Comparison of ENCODE assay signal across 9 cellular contexts in genomic region chr17:50079334-50080095, GRCh38. TPM values are rescaled to one million over a fixed set of nuclear protein-coding genes. Genes with fewer than 3 reads are reported as not detected.
A peak's percentile ranks its signal among the peaks of the same experiment; 100 is the strongest.
DNase-seq lines count a peak whose midpoint lies in the region; ATAC-seq, FAIRE-seq and TF ChIP-seq lines count a peak whose summit lies in the region.
"Had no signal": no experiment of that assay in that cellular context is flagged by ENCODE, and none has a peak within 500 bp of the region (broad histone marks: within the 10 kb centered on the region; RNA-seq: fewer than 3 reads in every experiment).

No MANE protein-coding gene starts in this region.

- H3K4me1 ChIP-seq in endothelial cell of umbilical vein (ENCODE audit: control insufficient read depth, extremely low read depth, insufficient read depth, low read length) (no peaks in the 10 kb centered on the region), parathyroid adenoma (no peaks in the 10 kb centered on the region)

- TF ChIP-seq CTCF in endothelial cell of umbilical vein (IDR thresholded peaks at IDR 0.05; ENCODE audit: extremely low read depth in 1 of 2, insufficient read depth in 1 of 2, low read depth in 1 of 2, low read length in 2 of 2) (peak; percentile 64 to 71), parathyroid adenoma (IDR thresholded peaks at IDR 0.05) (peak; percentile 54)

- no peaks in the 10 kb centered on the region for H3K79me2 ChIP-seq in endothelial cell of umbilical vein (ENCODE audit: control insufficient read depth, insufficient read depth, low read length)
- H3K79me2 ChIP-seq in parathyroid adenoma, result no peaks in the 10 kb centered on the region

- H2AFZ ChIP-seq in endothelial cell of umbilical vein (ENCODE audit: low read depth, low read length) (no peak overlapping the region), parathyroid adenoma (no peak overlapping the region)

- FAIRE-seq in endothelial cell of umbilical vein (lab: Jason Lieb, UNC), result no peak
- FAIRE-seq: A204.1 had no signal

- POLR2A ChIA-PET in endothelial cell of umbilical vein (lab: Charles Lee), result interaction anchor here (1.5 kb wide), 1 partner anchor 22 kb away, joined by 3 read pairs; no protein-coding TSS in a partner anchor

- no peaks in the 10 kb centered on the region for H3K9me3 ChIP-seq in endothelial cell of umbilical vein (replicated peaks; ENCODE audit: control insufficient read depth, insufficient read depth, low read length)
- no peaks in the 10 kb centered on the region for H3K9me3 ChIP-seq in parathyroid adenoma (ENCODE audit: control insufficient read depth, low read length)

- DNase-seq in DMS53 (lab: John Stamatoyannopoulos, UW) (peak; percentile 26), DMS53 treated with DMSO at 0.1 percent for 48 hours (lab: John Stamatoyannopoulos, UW; ENCODE audit: unreplicated experiment) (no peak), NCI-H69 (lab: John Stamatoyannopoulos, UW) (peak; percentile 67), endothelial cell of umbilical vein (ENCODE audit: low read depth, low spot score) (peak; percentile 17), epidermal melanocyte (ENCODE audit: insufficient read length, low spot score) (no peak)
- no peak for DNase-seq in stimulated activated naive CD4-positive, alpha-beta T cell treated with Interleukin-2 at 50 U/mL for 16 hours (lab: John Stamatoyannopoulos, UW)

- dilution Hi-C loops in endothelial cell of umbilical vein (cut with MboI; ENCODE audit: extremely low pct_ligation_motif_present, low sequenced_read_pairs), result no loop called here

- H3K27me3 ChIP-seq in endothelial cell of umbilical vein (ENCODE audit: control insufficient read depth in 2 of 2, insufficient read depth in 2 of 2, low read length in 2 of 2) (no peaks in the 10 kb centered on the region), parathyroid adenoma (ENCODE audit: control insufficient read depth, insufficient read depth, low read length) (no peaks in the 10 kb centered on the region)

- no peak for TF ChIP-seq POLR2A in endothelial cell of umbilical vein (IDR thresholded peaks at IDR 0.05; ENCODE audit: low read depth, low read length)

- no peaks in the 10 kb centered on the region for H3K9me1 ChIP-seq in endothelial cell of umbilical vein (replicated peaks; ENCODE audit: control insufficient read depth, extremely low read depth, insufficient read depth, low read length)

- H3K36me3 ChIP-seq in endothelial cell of umbilical vein (ENCODE audit: control insufficient read depth in 2 of 2, extremely low read depth in 1 of 2, insufficient read depth in 2 of 2, low read length in 2 of 2) (peaks cover 6 to 46% of the 10 kb centered on the region in 2 experiments), parathyroid adenoma (ENCODE audit: control insufficient read depth, insufficient read depth, low read length) (no peaks in the 10 kb centered on the region)

- H3K27ac ChIP-seq in endothelial cell of umbilical vein (ENCODE audit: insufficient read depth, low read depth, low read length), result no peak overlapping the region
- no peak overlapping the region for H3K27ac ChIP-seq in parathyroid adenoma

- H3K4me2 ChIP-seq in endothelial cell of umbilical vein (ENCODE audit: insufficient read depth, low read length), result no peak overlapping the region
- H3K4me2 ChIP-seq in parathyroid adenoma (ENCODE audit: low read length), result no peak overlapping the region

- ATAC-seq in HG02938 (IDR thresholded peaks at IDR 0.05; ENCODE audit: unreplicated experiment), result no peak

- intact Hi-C loops in endothelial cell of umbilical vein (cut with micrococcal nuclease), result loop anchor here (2.0 kb wide), 1 partner anchor 53 kb away; no protein-coding TSS in a partner anchor

- H3K4me3 ChIP-seq in endothelial cell of umbilical vein (replicated peaks in 1 of 3; ENCODE audit: insufficient read depth in 1 of 3, low read depth in 1 of 3, low read length in 3 of 3), result no peak overlapping the region
- H3K4me3 ChIP-seq in parathyroid adenoma (ENCODE audit: low read depth, low read length), result no peak overlapping the region

- BruUV-seq in endothelial cell of umbilical vein (replicated peaks; lab: Mats Ljungman, UMichigan), result no TSS peak

- CTCF ChIA-PET in endothelial cell of umbilical vein (lab: Charles Lee), result interaction anchor here (0.5 to 7.8 kb wide), 16 partner anchors 9 to 218 kb away, joined by 3 to 84 read pairs (median 6); partner anchors contain the start of gene ITGA3

- H3K9ac ChIP-seq in endothelial cell of umbilical vein (replicated peaks; ENCODE audit: extremely low read depth, insufficient read depth, low read length) (no peak overlapping the region), parathyroid adenoma (no peak overlapping the region)

- no peaks in the 10 kb centered on the region for H4K20me1 ChIP-seq in endothelial cell of umbilical vein (replicated peaks; ENCODE audit: control insufficient read depth, extremely low read depth, insufficient read depth, low read length)

TF ChIP-seq in endothelial cell of umbilical vein, 7 proteins besides CTCF, POLR2A, EP300 and RAD21:
- no peak for TF ChIP-seq EZH2 (IDR thresholded peaks at IDR 0.05; ENCODE audit: borderline replicate concordance, low read depth, low read length, severe bottlenecking)
- TF ChIP-seq MYC (IDR thresholded peaks at IDR 0.05; ENCODE audit: low read depth, low read length), result no peak
- no peak for TF ChIP-seq JUN (IDR thresholded peaks at IDR 0.05; ENCODE audit: borderline replicate concordance, insufficient read depth, insufficient read length, low read depth)
- TF ChIP-seq GATA2 (IDR thresholded peaks at IDR 0.05; ENCODE audit: insufficient read depth, insufficient read length, low read depth, low read length), result no peak
- no peak for TF ChIP-seq FOS (IDR thresholded peaks at IDR 0.05; ENCODE audit: borderline replicate concordance, insufficient read depth, low read length)

RNA-seq across cellular contexts. Expression of gene PDK2, which starts 15.6 kb away (rescaled TPM):
- total RNA-seq in endothelial cell of umbilical vein, result 17.4 and 21.3 TPM in 2 replicates
- 114 and 142 TPM in 2 replicates for polyA plus RNA-seq in endothelial cell of umbilical vein
- polyA plus RNA-seq in endothelial cell of umbilical vein (2011; cell fraction: cytosol; rRNA removed), result 55.0 and 58.8 TPM in 2 replicates
- polyA plus RNA-seq in endothelial cell of umbilical vein (2011; cell fraction: nucleus; rRNA removed), result 35.9 and 46.0 TPM in 2 replicates
- polyA plus RNA-seq in endothelial cell of umbilical vein (2012), result 18.9 and 24.0 TPM in 2 replicates
- polyA minus RNA-seq in endothelial cell of umbilical vein, result 45.9 and 79.9 TPM in 2 replicates
- polyA minus RNA-seq in endothelial cell of umbilical vein (2011; cell fraction: cytosol; rRNA and poly(A)+ RNA removed), result 43.0 TPM
- 26.8 and 33.9 TPM in 2 replicates for polyA minus RNA-seq in endothelial cell of umbilical vein (2011; cell fraction: nucleus; rRNA and poly(A)+ RNA removed)

RNA-seq across cellular contexts. Expression of gene ITGA3, which starts 23.6 kb away (rescaled TPM):
- total RNA-seq in endothelial cell of umbilical vein, result 93.8 and 112 TPM in 2 replicates
- polyA plus RNA-seq in endothelial cell of umbilical vein, result 92.7 and 129 TPM in 2 replicates
- polyA plus RNA-seq in endothelial cell of umbilical vein (2011; cell fraction: cytosol; rRNA removed), result 83.9 and 91.8 TPM in 2 replicates
- 131 and 165 TPM in 2 replicates for polyA plus RNA-seq in endothelial cell of umbilical vein (2011; cell fraction: nucleus; rRNA removed)
- 77.6 and 100.0 TPM in 2 replicates for polyA plus RNA-seq in endothelial cell of umbilical vein (2012)
- 107 and 162 TPM in 2 replicates for polyA minus RNA-seq in endothelial cell of umbilical vein
- 66.8 TPM for polyA minus RNA-seq in endothelial cell of umbilical vein (2011; cell fraction: cytosol; rRNA and poly(A)+ RNA removed)
- polyA minus RNA-seq in endothelial cell of umbilical vein (2011; cell fraction: nucleus; rRNA and poly(A)+ RNA removed), result 70.1 and 85.5 TPM in 2 replicates

RNA-seq across cellular contexts. Expression of gene SAMD14, which starts 50.4 kb away (rescaled TPM):
- total RNA-seq in endothelial cell of umbilical vein, result 15.6 and 16.1 TPM in 2 replicates
- polyA plus RNA-seq in endothelial cell of umbilical vein, result 6.8 and 9.6 TPM in 2 replicates
- 3.5 and 5.3 TPM in 2 replicates for polyA plus RNA-seq in endothelial cell of umbilical vein (2011; cell fraction: cytosol; rRNA removed)
- polyA plus RNA-seq in endothelial cell of umbilical vein (2011; cell fraction: nucleus; rRNA removed), result 18.2 and 24.4 TPM in 2 replicates
- 6.7 and 12.8 TPM in 2 replicates for polyA plus RNA-seq in endothelial cell of umbilical vein (2012)
- 5.2 and 7.0 TPM in 2 replicates for polyA minus RNA-seq in endothelial cell of umbilical vein
- not detected for polyA minus RNA-seq in endothelial cell of umbilical vein (2011; cell fraction: cytosol; rRNA and poly(A)+ RNA removed)
- 5.3 and 9.3 TPM in 2 replicates for polyA minus RNA-seq in endothelial cell of umbilical vein (2011; cell fraction: nucleus; rRNA and poly(A)+ RNA removed)

Comparison
In these comparisons a context has a peak if more than half of its experiments do, and no peak if none do; other contexts are left out.
1. DNase-seq: peak in DMS53 (single experiment), NCI-H69 (single experiment) and endothelial cell of umbilical vein (single experiment); none in DMS53 treated with DMSO at 0.1 percent for 48 hours (single experiment), stimulated activated naive CD4-positive, alpha-beta T cell treated with Interleukin-2 at 50 U/mL for 16 hours (single experiment) and epidermal melanocyte (single experiment).